Comparison of ENCODE assay signal across 10 cellular contexts in the genomic region with DNA sequence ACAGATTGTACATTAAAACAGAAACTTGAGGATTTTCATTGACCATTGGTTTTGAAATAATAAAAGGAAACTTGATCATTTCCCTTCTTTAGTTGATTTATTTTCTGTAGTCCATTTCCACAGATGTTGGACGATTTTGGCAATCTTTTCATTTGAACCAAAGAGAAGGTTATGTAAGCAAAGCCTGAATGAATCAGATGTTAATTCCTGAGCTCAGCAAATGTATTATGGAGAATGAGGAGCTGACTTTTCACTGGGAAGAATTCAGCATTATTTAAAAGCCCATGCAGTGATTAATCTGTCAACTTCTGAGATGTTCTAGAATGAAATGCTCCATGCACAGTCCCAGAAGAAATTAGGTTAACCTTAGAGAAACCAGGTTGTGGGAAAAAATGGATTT. TPM values are rescaled to one million over a fixed set of nuclear protein-coding genes. Genes with fewer than 3 reads are reported as not detected.
"Had no signal": no experiment of that assay in that cellular context is flagged by ENCODE, and none has a peak within 500 bp of the region (broad histone marks: within the 10 kb centered on the region; RNA-seq: fewer than 3 reads in every experiment).

No MANE protein-coding gene starts in this region.

- H3K9me3 ChIP-seq: left lung, thyroid gland had no signal

- H3K27me3 ChIP-seq: thyroid gland had no signal

- H3K36me3 ChIP-seq: left lung, thyroid gland had no signal

- H3K4me3 ChIP-seq: left lung, SK-N-MC, thyroid gland had no signal

- H3K4me1 ChIP-seq: left lung, thyroid gland had no signal

- DNase-seq: activated CD4-positive, alpha-beta T cell treated with anti-CD3 and anti-CD28 coated beads for 48 hours; activated CD8-positive, alpha-beta T cell treated with anti-CD3 and anti-CD28 coated beads, Interleukin-2, amount 10 ng/mL, durations not matched to agents 7 days and 5 days; activated naive CD4-positive, alpha-beta T cell treated with Interleukin-2 at 50 U/mL for 16 hours; left lung; mesenchymal stem cell; small intestine; T-helper 1 cell; thyroid gland had no signal

- ATAC-seq: activated CD8-positive, alpha-beta T cell treated with anti-CD3 and anti-CD28 coated beads, Interleukin-2, amount 10 ng/mL, durations not matched to agents 7 days and 5 days; left lung had no signal

- H3K27ac ChIP-seq: left lung, SK-N-MC, thyroid gland had no signal

RNA-seq across cellular contexts. Expression of a gene that starts 29.0 kb away (rescaled TPM):
- total RNA-seq: activated CD8-positive, alpha-beta T cell treated with anti-CD3 and anti-CD28 coated beads, Interleukin-2, amount 10 ng/mL, durations not matched to agents 7 days and 5 days; osteocyte; thyroid gland had no signal
